ENCODE assay signal across 1 cellular context in genomic region chr3:122793568-122794416, GRCh38.
TF ChIP-seq lines count a peak whose summit lies in the region.

HSPBAP1 (minus strand) TSS chr3:122793831; CDS start chr3:122793680, 151 bp downstream.

TF ChIP-seq in K562, 482 proteins besides CTCF, POLR2A, EP300 and RAD21 (continued from another document and continues in another):
- TF ChIP-seq E2F4 (CRISPR knock-in tag; IDR thresholded peaks at IDR 0.05; ENCODE audit: low read depth) (no peak), HMGN3 (IDR thresholded peaks at IDR 0.05; ENCODE audit: borderline replicate concordance, extremely low read depth, insufficient read length, low read depth, low read length) (peak; percentile 46), ZZZ3 (IDR thresholded peaks at IDR 0.05) (no peak), MEF2D (tag; conservative IDR thresholded peaks at IDR 0.05; ENCODE audit: low read depth) (no peak), SMAD1 (IDR thresholded peaks at IDR 0.05; ENCODE audit: low read depth, low read length, partially characterized antibody) (no peak), SRF (CRISPR knock-in tag; IDR thresholded peaks at IDR 0.05) (no peak), TRIM25 (IDR thresholded peaks at IDR 0.05; ENCODE audit: borderline replicate concordance) (no peak), MBD1 (CRISPR knock-in tag; IDR thresholded peaks at IDR 0.05) (no peak), ZFPM2 (CRISPR knock-in tag; IDR thresholded peaks at IDR 0.05) (no peak), DDX20 (tag; IDR thresholded peaks at IDR 0.05; ENCODE audit: low read depth) (no peak), ELF2 (CRISPR knock-in tag; IDR thresholded peaks at IDR 0.05) (no peak), SRSF3 (IDR thresholded peaks at IDR 0.05; ENCODE audit: insufficient read depth, low read length) (no peak), MAX (CRISPR knock-in tag; IDR thresholded peaks at IDR 0.05) (peak; percentile 98), NFIC (IDR thresholded peaks at IDR 0.05) (peak; percentile 10; the same call in 1 of the 2 replicates), FIP1L1 (IDR thresholded peaks at IDR 0.05; ENCODE audit: low read depth, low read length, poor library complexity, severe bottlenecking) (no peak), EWSR1 (IDR thresholded peaks at IDR 0.05; ENCODE audit: borderline replicate concordance, low read depth, partially characterized antibody) (no peak), CBFA2T2 (conservative IDR thresholded peaks at IDR 0.05) (peak; percentile 92), TCF7L2 (IDR thresholded peaks at IDR 0.05; ENCODE audit: low read depth, low read length) (no peak), CBFA2T3 (IDR thresholded peaks at IDR 0.05) (peak; percentile 9; the same call in 1 of the 2 replicates), NFE2 (IDR thresholded peaks at IDR 0.05; ENCODE audit: low read depth) (no peak), TCF7 (IDR thresholded peaks at IDR 0.05; ENCODE audit: borderline replicate concordance) (no peak), KDM1A (IDR thresholded peaks at IDR 0.05) (peak in 1 of 2 experiments; percentile 29; a peak in 1 of 4 replicates), ZNF41 (CRISPR knock-in tag; conservative IDR thresholded peaks at IDR 0.05) (no peak), POLR2AphosphoS5 (IDR thresholded peaks at IDR 0.05; ENCODE audit: control insufficient read depth, insufficient read depth, low read depth, low read length) (no peak; the same call in 1 of the 2 replicates), GABPB2 (CRISPR knock-in tag; conservative IDR thresholded peaks at IDR 0.05) (no peak), PHB (CRISPR knock-in tag; IDR thresholded peaks at IDR 0.05) (no peak), ZNF583 (CRISPR knock-in tag; IDR thresholded peaks at IDR 0.05) (no peak), RBM34 (IDR thresholded peaks at IDR 0.05; ENCODE audit: borderline replicate concordance, insufficient read depth, low read length) (no peak), KAT8 (IDR thresholded peaks at IDR 0.05; ENCODE audit: low read depth) (no peak), ZNF696 (CRISPR knock-in tag; conservative IDR thresholded peaks at IDR 0.05) (no peak), YBX1 (IDR thresholded peaks at IDR 0.05) (no peak), ETV1 (tag; conservative IDR thresholded peaks at IDR 0.05; ENCODE audit: low read depth) (no peak; the same call in 1 of the 2 replicates), MNT (conservative IDR thresholded peaks at IDR 0.05) (peak; percentile 99 to 100), ZBTB7A (IDR thresholded peaks at IDR 0.05; ENCODE audit: borderline replicate concordance, control insufficient read depth, low read depth, low read length) (peak; percentile 44; the same call in 1 of the 2 replicates), OTX1 (CRISPR knock-in tag; IDR thresholded peaks at IDR 0.05) (no peak), NFATC3 (IDR thresholded peaks at IDR 0.05) (no peak), RNF2 (IDR thresholded peaks at IDR 0.05) (peak; percentile 31; the same call in 1 of the 2 replicates), RBM22 (IDR thresholded peaks at IDR 0.05; ENCODE audit: low read depth, low read length, poor library complexity, severe bottlenecking) (no peak), CREBBP (IDR thresholded peaks at IDR 0.05; ENCODE audit: low read depth, low read length) (no peak), GTF2F1 (IDR thresholded peaks at IDR 0.05; ENCODE audit: low read depth, low read length) (no peak), ZNF217 (CRISPR knock-in tag; IDR thresholded peaks at IDR 0.05) (no peak), EP400 (IDR thresholded peaks at IDR 0.05) (peak; percentile 88), RAD51 (IDR thresholded peaks at IDR 0.05; ENCODE audit: borderline replicate concordance, low read depth) (peak; percentile 99), ZBTB43 (CRISPR knock-in tag; IDR thresholded peaks at IDR 0.05) (no peak), TEAD2 (tag; IDR thresholded peaks at IDR 0.05) (no peak), SNIP1 (IDR thresholded peaks at IDR 0.05; ENCODE audit: low read depth) (no peak), ZSCAN29 (IDR thresholded peaks at IDR 0.05) (no peak), PBX2 (CRISPR knock-in tag; IDR thresholded peaks at IDR 0.05; ENCODE audit: low read depth) (no peak), PBX2 (tag; conservative IDR thresholded peaks at IDR 0.05; ENCODE audit: low read depth) (no peak), ZNF511 (CRISPR knock-in tag; IDR thresholded peaks at IDR 0.05) (peak; percentile 84; the same call in 1 of the 2 replicates), NR1H2 (CRISPR knock-in tag; IDR thresholded peaks at IDR 0.05) (no peak), DNMT1 (IDR thresholded peaks at IDR 0.05) (no peak), NR2F6 (CRISPR knock-in tag; IDR thresholded peaks at IDR 0.05) (no peak), ZHX1 (conservative IDR thresholded peaks at IDR 0.05; ENCODE audit: low read length) (no peak), SUPT5H (IDR thresholded peaks at IDR 0.05) (peak; percentile 50; the same call in 1 of the 2 replicates), ZNF316 (IDR thresholded peaks at IDR 0.05) (no peak), ZNF589 (CRISPR knock-in tag; IDR thresholded peaks at IDR 0.05; ENCODE audit: low read depth) (peak; percentile 66), HNRNPK (IDR thresholded peaks at IDR 0.05; ENCODE audit: low read depth, low read length, poor library complexity, severe bottlenecking) (no peak), ZNF395 (CRISPR knock-in tag; IDR thresholded peaks at IDR 0.05) (peak; percentile 82), SNAPC5 (CRISPR knock-in tag; IDR thresholded peaks at IDR 0.05) (no peak), NR2C1 (IDR thresholded peaks at IDR 0.05) (no peak), NR2C1 (tag; IDR thresholded peaks at IDR 0.05) (no peak; the same call in 1 of the 2 replicates), NFXL1 (CRISPR knock-in tag; IDR thresholded peaks at IDR 0.05) (no peak)
